In the genomic region with DNA sequence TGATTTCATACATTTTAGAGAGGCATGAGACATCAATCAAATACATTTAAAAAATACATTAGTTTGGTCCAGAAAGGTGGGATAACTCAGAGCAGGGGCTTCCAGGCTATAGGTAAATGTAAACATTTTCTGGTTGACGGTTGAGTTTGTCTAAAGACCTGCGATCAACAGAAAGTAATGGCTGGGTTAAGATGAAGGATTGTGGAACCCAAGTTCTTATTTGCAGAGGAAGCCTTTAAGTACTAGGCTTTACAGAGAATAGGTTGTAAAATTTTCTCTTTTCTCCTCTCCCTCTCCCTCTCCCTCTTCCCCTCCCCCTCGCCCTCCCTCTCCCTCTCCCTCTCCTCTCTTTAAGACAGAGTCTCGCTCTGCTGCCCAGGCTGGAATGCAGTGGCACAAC, we compare ENCODE assay signal across 18 cellular contexts. TPM values are rescaled to one million over a fixed set of nuclear protein-coding genes. Genes with fewer than 3 reads are reported as not detected.
A peak's percentile ranks its signal among the peaks of the same experiment; 100 is the strongest.
DNase-seq lines count a peak whose midpoint lies in the region; ATAC-seq and TF ChIP-seq lines count a peak whose summit lies in the region.
"Had no signal": no experiment of that assay in that cellular context is flagged by ENCODE, and none has a peak within 500 bp of the region (broad histone marks: within the 10 kb centered on the region; RNA-seq: fewer than 3 reads in every experiment).

No MANE protein-coding gene starts in this region.

- H3K9me3 ChIP-seq in DOHH2 (ENCODE audit: control insufficient read depth, insufficient read depth, low read length) (no peaks in the 10 kb centered on the region), sigmoid colon (no peaks in the 10 kb centered on the region)
- H3K9me3 ChIP-seq: esophagus muscularis mucosa, gastroesophageal sphincter, SJSA1 had no signal

- peaks cover 47% of the 10 kb centered on the region for H3K4me1 ChIP-seq in DOHH2 (ENCODE audit: control insufficient read depth, low read length)
- H3K4me1 ChIP-seq in sigmoid colon = peaks cover 0 to 21% (median 10%) of the 10 kb centered on the region in 4 donors

- 88 to 94% methylated on average over 4 of the region's 4 CpGs for WGBS in sigmoid colon, 2 donors

- peak overlapping the region; percentile 75 for H3K4me2 ChIP-seq in DOHH2 (ENCODE audit: low read length)

- ATAC-seq in activated B cell treated with CpG ODN at 0.5 μM for 24 hours (ENCODE audit: low read depth) = no peak
- no peak for ATAC-seq in GM21825 (IDR thresholded peaks at IDR 0.05; ENCODE audit: unreplicated experiment)
- ATAC-seq: gastroesophageal sphincter, left cardiac atrium had no signal

- H4K20me1 ChIP-seq in DOHH2 (ENCODE audit: control insufficient read depth, insufficient read depth, low read depth, low read length) = peaks cover 8% of the 10 kb centered on the region

- peaks cover 65% of the 10 kb centered on the region for H3K4me1 Mint-ChIP-seq in T-helper 1 cell treated with Interleukin-12 subunit alpha and Interleukin-12 subunit beta and Interleukin-4 antibody, amounts not matched to agents 30 μg/mL and 1 μg/mL, for 36 hours (ENCODE audit: low read depth)
- peaks cover 80% of the 10 kb centered on the region for H3K4me1 Mint-ChIP-seq in activated B cell treated with CpG ODN at 0.5 μM for 24 hours

- POLR2A ChIA-PET in activated B cell treated with CpG ODN at 0.5 μM for 24 hours (lab: Charles Lee) = interaction anchor here (0.7 kb wide), 1 partner anchor 837 kb away, joined by 4 read pairs; no protein-coding TSS in a partner anchor

- peak overlapping the region; percentile 82 for H3K27ac Mint-ChIP-seq in T-helper 1 cell treated with Interleukin-12 subunit alpha and Interleukin-12 subunit beta and Interleukin-4 antibody, amounts not matched to agents 30 μg/mL and 1 μg/mL, for 36 hours
- H3K27ac Mint-ChIP-seq in activated B cell treated with CpG ODN at 0.5 μM for 24 hours = no peak overlapping the region

- H3K27ac ChIP-seq in DOHH2 (ENCODE audit: low read depth, low read length) (no peak overlapping the region), sigmoid colon (no peak overlapping the region)
- H3K27ac ChIP-seq: 22Rv1, esophagus muscularis mucosa, gastroesophageal sphincter, SJSA1 had no signal

- H3F3A ChIP-seq in DOHH2 (ENCODE audit: control insufficient read depth, insufficient read depth) = peaks cover 4% of the 10 kb centered on the region

- H3K36me3 ChIP-seq in DOHH2 (ENCODE audit: control insufficient read depth, low read length) (peaks cover 68% of the 10 kb centered on the region), sigmoid colon (no peaks in the 10 kb centered on the region)
- H3K36me3 ChIP-seq: esophagus muscularis mucosa, gastroesophageal sphincter, SJSA1 had no signal

- no peaks in the 10 kb centered on the region for H3K27me3 Mint-ChIP-seq in T-helper 1 cell treated with Interleukin-12 subunit alpha and Interleukin-12 subunit beta and Interleukin-4 antibody, amounts not matched to agents 30 μg/mL and 1 μg/mL, for 36 hours (ENCODE audit: low read depth)
- H3K27me3 Mint-ChIP-seq in activated B cell treated with CpG ODN at 0.5 μM for 24 hours = no peaks in the 10 kb centered on the region

- H3K79me2 ChIP-seq in DOHH2 (ENCODE audit: control insufficient read depth, low read length) = peaks cover 94% of the 10 kb centered on the region

- CTCF ChIA-PET in activated B cell treated with CpG ODN at 0.5 μM for 24 hours (lab: Charles Lee) = interaction anchor here (1.3 kb wide), 1 partner anchor 33 kb away, joined by 8 read pairs; no protein-coding TSS in a partner anchor

- no peak for TF ChIP-seq EP300 in sigmoid colon (IDR thresholded peaks at IDR 0.05)

- no peaks in the 10 kb centered on the region for H3K9me2 ChIP-seq in DOHH2 (replicated peaks; ENCODE audit: control insufficient read depth, low read length)

- peak overlapping the region; percentile 100 for H3K4me3 Mint-ChIP-seq in T-helper 1 cell treated with Interleukin-12 subunit alpha and Interleukin-12 subunit beta and Interleukin-4 antibody, amounts not matched to agents 30 μg/mL and 1 μg/mL, for 36 hours
- peak overlapping the region; percentile 67 for H3K4me3 Mint-ChIP-seq in activated B cell treated with CpG ODN at 0.5 μM for 24 hours
- H3K4me3 Mint-ChIP-seq: neural crest cell had no signal

- peaks cover 72% of the 10 kb centered on the region for H3K36me3 Mint-ChIP-seq in T-helper 1 cell treated with Interleukin-12 subunit alpha and Interleukin-12 subunit beta and Interleukin-4 antibody, amounts not matched to agents 30 μg/mL and 1 μg/mL, for 36 hours (ENCODE audit: low read depth)
- peaks cover 79% of the 10 kb centered on the region for H3K36me3 Mint-ChIP-seq in activated B cell treated with CpG ODN at 0.5 μM for 24 hours (ENCODE audit: low read depth)

- H3K9me3 Mint-ChIP-seq in T-helper 1 cell treated with Interleukin-12 subunit alpha and Interleukin-12 subunit beta and Interleukin-4 antibody, amounts not matched to agents 30 μg/mL and 1 μg/mL, for 36 hours = no peaks in the 10 kb centered on the region
- H3K9me3 Mint-ChIP-seq in activated B cell treated with CpG ODN at 0.5 μM for 24 hours = no peaks in the 10 kb centered on the region
- H3K9me3 Mint-ChIP-seq: neural crest cell had no signal

- DNase-seq in T-helper 1 cell (no peak), activated B cell treated with CpG ODN at 0.5 μM for 24 hours (no peak), left kidney (ENCODE audit: low read depth, low spot score) (peak; percentile 41), sigmoid colon (no peak), COLO829 (ENCODE audit: low spot score) (no peak)
- DNase-seq: amygdala, DMS153, left cardiac atrium, NCI-H526, substantia nigra had no signal

- TF ChIP-seq POLR2A in sigmoid colon (IDR thresholded peaks at IDR 0.05) = no peak

- H3K4me3 ChIP-seq in DOHH2 (ENCODE audit: low read length) (no peak overlapping the region), sigmoid colon (no peak overlapping the region)
- H3K4me3 ChIP-seq: esophagus muscularis mucosa, gastroesophageal sphincter, SJSA1 had no signal

- H3K27me3 ChIP-seq in DOHH2 (ENCODE audit: control insufficient read depth, low read length) (no peaks in the 10 kb centered on the region), sigmoid colon (no peaks in the 10 kb centered on the region)
- H3K27me3 ChIP-seq: esophagus muscularis mucosa, gastroesophageal sphincter, SJSA1 had no signal

- TF ChIP-seq CTCF in DOHH2 (IDR thresholded peaks at IDR 0.05; ENCODE audit: low read depth, low read length, poor library complexity, severe bottlenecking) = no peak
- no peak for TF ChIP-seq CTCF in activated B cell treated with CpG ODN at 0.5 μM for 24 hours (IDR thresholded peaks at IDR 0.05)
- TF ChIP-seq CTCF in sigmoid colon (IDR thresholded peaks at IDR 0.05) = no peak

- intact Hi-C loops in activated B cell treated with CpG ODN at 0.5 μM for 24 hours (cut with micrococcal nuclease) (no loop called here), sigmoid colon (cut with DNase I) (no loop called here)

RNA-seq across cellular contexts. Expression of a gene that starts 50.8 kb away (rescaled TPM):
- total RNA-seq in activated B cell treated with CpG ODN at 0.5 μM for 24 hours (15.3 and 16.8 TPM in 2 replicates), sigmoid colon (10 to 100 TPM in 1 of 4 donors, 1 to 10 TPM in 3; 1.8 to 11.9 (median 4.7) TPM)
- 10 to 100 TPM; 15.0 to 93.8 (median 30.7) TPM for polyA plus RNA-seq in sigmoid colon

RNA-seq across cellular contexts. Expression of a gene that starts 53.6 kb away (rescaled TPM):
- 58.5 and 59.3 TPM in 2 replicates for total RNA-seq in activated B cell treated with CpG ODN at 0.5 μM for 24 hours
- 10 to 100 TPM; 22.4 to 80.3 (median 65.6) TPM for total RNA-seq in sigmoid colon
- polyA plus RNA-seq in sigmoid colon = 10 to 100 TPM; 27.8 to 44.4 (median 37.9) TPM
